Comparison of ENCODE assay signal across 6 cellular contexts in the genomic region with DNA sequence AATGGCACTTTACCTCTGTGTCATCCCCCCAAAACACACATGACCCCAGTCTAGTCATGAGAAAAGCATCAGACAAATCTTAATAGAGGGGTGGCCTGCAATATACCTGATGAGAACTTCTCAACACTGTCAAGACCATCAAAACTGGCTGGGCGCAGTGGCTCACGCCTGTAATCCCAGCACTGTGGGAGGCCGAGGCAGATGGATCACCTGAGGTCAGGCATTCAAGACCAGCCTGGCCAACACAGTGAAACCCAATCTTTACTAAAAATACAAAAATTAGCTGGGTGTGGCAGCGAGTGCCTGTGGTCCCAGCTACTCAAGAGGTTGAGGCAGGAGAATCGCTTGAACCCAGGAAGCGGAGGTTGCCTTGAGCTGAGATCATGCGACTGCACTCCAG. TPM values are rescaled to one million over a fixed set of nuclear protein-coding genes. Genes with fewer than 3 reads are reported as not detected.
DNase-seq lines count a peak whose midpoint lies in the region; ATAC-seq, FAIRE-seq and TF ChIP-seq lines count a peak whose summit lies in the region.
"Not testable (repeated sequence)": the region's sequence is repeated elsewhere in the genome, so short reads cannot be mapped to it uniquely, and the experiment has no call there.

No MANE protein-coding gene starts in this region.

- not testable (repeated sequence) for DNase-seq in activated CD8-positive, alpha-beta memory T cell treated with anti-CD3 and anti-CD28 coated beads, Interleukin-2, amount 10 ng/mL, durations not matched to agents 7 days and 5 days; GM12878 (ENCODE audit: low read depth, low spot score); psoas muscle
- peak; percentile 31 for DNase-seq in left lobe of liver (ENCODE audit: low spot score)

- H3K36me3 ChIP-seq in HEK293 (ENCODE audit: control insufficient read depth in 2 of 2, insufficient read depth in 1 of 2, low read length in 2 of 2); GM12878 (ENCODE audit: control insufficient read depth in 2 of 2, insufficient read depth in 2 of 2, low read length in 1 of 2); psoas muscle (ENCODE audit: insufficient read depth in 1 of 2, low read depth in 1 of 2): not testable (repeated sequence)

- ATAC-seq in activated CD8-positive, alpha-beta memory T cell treated with anti-CD3 and anti-CD28 coated beads, Interleukin-2, amount 10 ng/mL, durations not matched to agents 7 days and 5 days; GM12878; left lobe of liver: not testable (repeated sequence)
- peak in 3 of 4 donors; percentile 8 to 40 (median 23) for ATAC-seq in psoas muscle

- not testable (repeated sequence) for TF ChIP-seq EP300 in GM12878 (IDR thresholded peaks at IDR 0.05; ENCODE audit: borderline replicate concordance in 1 of 2, control insufficient read depth in 1 of 2, low read depth in 2 of 2, low read length in 2 of 2)

- CTCF ChIA-PET in HEK293 (lab: Yijun Ruan, JAX) (interaction anchor here (0.5 to 12.1 kb wide), 33 partner anchors 9 to 1182 kb away, joined by 3 to 290 read pairs (median 4); a partner anchor contains a TSS), GM12878 (lab: Yijun Ruan, JAX) (interaction anchor here (0.6 to 13.4 kb wide), 20 partner anchors 9 to 725 kb away, joined by 3 to 383 read pairs (median 4); a partner anchor contains a TSS)
- CTCF ChIA-PET in activated CD8-positive, alpha-beta memory T cell treated with anti-CD3 and anti-CD28 coated beads, Interleukin-2, amount 10 ng/mL, durations not matched to agents 7 days and 5 days (lab: Charles Lee), result interaction anchor here (0.7 to 13.2 kb wide), 35 partner anchors 8 to 739 kb away, joined by 3 to 199 read pairs (median 4); a partner anchor contains a TSS

- H3K27me3 Mint-ChIP-seq in activated CD8-positive, alpha-beta memory T cell treated with anti-CD3 and anti-CD28 coated beads, Interleukin-2, amount 10 ng/mL, durations not matched to agents 7 days and 5 days, result not testable (repeated sequence)

- BruUV-seq in GM12878 (replicated peaks; lab: Mats Ljungman, UMichigan), result not testable (repeated sequence)

- H2AFZ ChIP-seq in GM12878 (ENCODE audit: control insufficient read depth, low read depth, low read length), result not testable (repeated sequence)

- not testable (repeated sequence) for H3K79me2 ChIP-seq in GM12878 (ENCODE audit: control insufficient read depth, insufficient read depth, low read length)

- TF ChIP-seq POLR2A in GM12878 (IDR thresholded peaks at IDR 0.05; ENCODE audit: low read depth, low read length), result not testable (repeated sequence)

- not testable (repeated sequence) for H4K20me1 ChIP-seq in GM12878 (ENCODE audit: control insufficient read depth, insufficient read depth)

- not testable (repeated sequence) for H3K9ac ChIP-seq in GM12878 (ENCODE audit: control insufficient read depth, insufficient read depth, low read length)

- not testable (repeated sequence) for TF ChIP-seq RAD21 in GM12878 (IDR thresholded peaks at IDR 0.05; ENCODE audit: insufficient read depth, low read depth, low read length)

- SMC1A ChIA-PET in GM12878 (lab: Charles Lee; ENCODE audit: uncharacterized antibody, unreplicated experiment), result interaction anchor here (0.9 to 12.6 kb wide), 13 partner anchors 17 to 727 kb away, joined by 3 to 217 read pairs (median 4); no protein-coding TSS in a partner anchor

- not testable (repeated sequence) for TF ChIP-seq CTCF in HEK293 (tag by site-specific recombination; IDR thresholded peaks at IDR 0.05); VCaP (conservative IDR thresholded peaks at IDR 0.05); GM12878 (IDR thresholded peaks at IDR 0.05 in 2 of 3, conservative IDR thresholded peaks at IDR 0.05 in 1 of 3; ENCODE audit: control insufficient read depth in 2 of 3, extremely low read depth in 1 of 3, insufficient read depth in 1 of 3, low read depth in 3 of 3, low read length in 3 of 3); psoas muscle (IDR thresholded peaks at IDR 0.05)

- not testable (repeated sequence) for H3K9me3 Mint-ChIP-seq in activated CD8-positive, alpha-beta memory T cell treated with anti-CD3 and anti-CD28 coated beads, Interleukin-2, amount 10 ng/mL, durations not matched to agents 7 days and 5 days (ENCODE audit: low read depth)

- H3K9me3 ChIP-seq in HEK293 (ENCODE audit: control insufficient read depth, insufficient read depth, low read depth, low read length); GM12878 (replicated peaks; ENCODE audit: control insufficient read depth, insufficient read depth, low read length); psoas muscle: not testable (repeated sequence)

- POLR2A ChIA-PET in HEK293 (lab: Yijun Ruan, JAX), result interaction anchor here (0.5 to 1.2 kb wide), 2 partner anchors 96 to 254 kb away, joined by 3 to 4 read pairs; a partner anchor contains a TSS
- POLR2A ChIA-PET in GM12878 (lab: Charles Lee), result not testable (repeated sequence)

- H3K36me3 Mint-ChIP-seq in activated CD8-positive, alpha-beta memory T cell treated with anti-CD3 and anti-CD28 coated beads, Interleukin-2, amount 10 ng/mL, durations not matched to agents 7 days and 5 days, result not testable (repeated sequence)

- not testable (repeated sequence) for H3K27ac ChIP-seq in HEK293 (ENCODE audit: extremely low read depth, low read depth, low read length); GM12878 (ENCODE audit: control insufficient read depth, insufficient read depth); psoas muscle
- H3K27ac ChIP-seq in VCaP, result peak overlapping the region; percentile 55; the same call in 1 of the 2 replicates

- not testable (repeated sequence) for FAIRE-seq in GM12878 (lab: Jason Lieb, UNC)

- not testable (repeated sequence) for H3K4me3 ChIP-seq in HEK293 (ENCODE audit: low read depth, low read length); GM12878; psoas muscle

- H3K4me1 Mint-ChIP-seq in activated CD8-positive, alpha-beta memory T cell treated with anti-CD3 and anti-CD28 coated beads, Interleukin-2, amount 10 ng/mL, durations not matched to agents 7 days and 5 days, result not testable (repeated sequence)

- RAD21 ChIA-PET in GM12878 (lab: Charles Lee; ENCODE audit: unreplicated experiment), result interaction anchor here (0.9 to 12.2 kb wide), 14 partner anchors 8 to 548 kb away, joined by 3 to 169 read pairs (median 5); a partner anchor contains a TSS

- H3K27me3 ChIP-seq in GM12878 (replicated peaks in 1 of 2; ENCODE audit: control insufficient read depth in 2 of 2, insufficient read depth in 2 of 2, low read length in 1 of 2); psoas muscle (ENCODE audit: insufficient read depth in 3 of 3, low read length in 2 of 3): not testable (repeated sequence)

- not testable (repeated sequence) for H3K4me3 Mint-ChIP-seq in activated CD8-positive, alpha-beta memory T cell treated with anti-CD3 and anti-CD28 coated beads, Interleukin-2, amount 10 ng/mL, durations not matched to agents 7 days and 5 days

- H3K4me1 ChIP-seq in HEK293 (ENCODE audit: control insufficient read depth, insufficient read depth, low read length); GM12878 (ENCODE audit: control insufficient read depth, insufficient read depth, low read length); psoas muscle: not testable (repeated sequence)

- H3K27ac Mint-ChIP-seq in activated CD8-positive, alpha-beta memory T cell treated with anti-CD3 and anti-CD28 coated beads, Interleukin-2, amount 10 ng/mL, durations not matched to agents 7 days and 5 days, result peak overlapping the region; percentile 25

- 53% methylated on average over 7 of the region's 7 CpGs for WGBS in GM12878 (ENCODE audit: insufficient coverage, insufficient replicate concordance, low lambda C conversion rate, missing lambda C conversion rate)
- WGBS in psoas muscle, 3 donors, result 48 to 66% (median 61%) methylated on average over 7 of the region's 7 CpGs

- intact Hi-C loops in GM12878 (cut with micrococcal nuclease; ENCODE audit: unreplicated experiment) (loop anchor here (1.0 to 10.0 kb wide), 4 partner anchors 91 to 433 kb away; a partner anchor contains a TSS), psoas muscle (cut with DNase I) (loop anchor here (1.0 to 10.0 kb wide), 5 partner anchors 35 to 251 kb away; no protein-coding TSS in a partner anchor)

- H3K4me2 ChIP-seq in GM12878 (ENCODE audit: control insufficient read depth, insufficient read depth), result not testable (repeated sequence)

- in situ Hi-C loops in GM12878 (cut with MboI), result loop anchor here (5.0 kb wide), 1 partner anchor 126 kb away; no protein-coding TSS in a partner anchor

TF ChIP-seq in HEK293, 187 proteins besides CTCF, POLR2A, EP300 and RAD21:
- TF ChIP-seq ZNF335 (tag by site-specific recombination; conservative IDR thresholded peaks at IDR 0.05), result 0 out of 2 replicates have a peak, but pooled peaks have one; percentile 16

TF ChIP-seq in GM12878, 131 proteins besides CTCF, POLR2A, EP300 and RAD21:
- 0 out of 2 replicates have a peak, but pooled peaks have one; percentile 9 for TF ChIP-seq NFXL1 (IDR thresholded peaks at IDR 0.05; ENCODE audit: borderline replicate concordance)

RNA-seq across cellular contexts. Expression of a gene that starts 19.9 kb away (rescaled TPM):
- total RNA-seq in activated CD8-positive, alpha-beta memory T cell treated with anti-CD3 and anti-CD28 coated beads, Interleukin-2, amount 10 ng/mL, durations not matched to agents 7 days and 5 days, result 10 to 100 TPM in 1 of 2 experiments, 1 to 10 TPM in 1; 9.9 to 12.3 TPM
- total RNA-seq in GM12878 (2013; cell fraction: nucleolus; rRNA removed), result 23.6 and 27.1 TPM in 2 replicates
- 0.45 and 0.71 TPM in 2 replicates for total RNA-seq in GM12878 (2014; rRNA removed)
- 0.63 and 0.64 TPM in 2 replicates for total RNA-seq in GM12878 (2014; rRNA removed; fragmentation: Illumina TruSeq; extraction: Trizol)
- 0.69 and 0.92 TPM in 2 replicates for total RNA-seq in GM12878 (2021)
- 1.5 TPM for polyA plus RNA-seq in GM12878 (2011; ENCODE audit: low read depth)
- 8.1 and 8.3 TPM in 2 replicates for polyA plus RNA-seq in GM12878 (2011; rRNA removed)
- 4.7 and 6.4 TPM in 2 replicates for polyA plus RNA-seq in GM12878 (2011; cell fraction: cytosol; rRNA removed)
- 4.7 and 7.8 TPM in 2 replicates for polyA plus RNA-seq in GM12878 (2011; cell fraction: nucleus; rRNA removed)
- polyA plus RNA-seq in GM12878 (2012), result 2.3 and 2.6 TPM in 2 replicates
- polyA plus RNA-seq in GM12878 (2014; fragmentation: Illumina TruSeq; extraction: Trizol), result 0.55 and 0.76 TPM in 2 replicates
- under 1 TPM; 0.11 to 0.18 TPM for polyA plus RNA-seq in GM12878 (2014; fragmentation: Nextera tagmentation; extraction: Ambion mirVana)
- 0.41 and 0.47 TPM in 2 replicates for polyA plus RNA-seq in GM12878 (2014; rRNA removed)
- polyA plus RNA-seq in GM12878 (2016; fragmentation: Nextera tagmentation; extraction: Ambion mirVana), result under 1 TPM; 0.15 to 0.51 TPM
- polyA minus RNA-seq in GM12878 (2011; rRNA and poly(A)+ RNA removed), result 7.1 and 12.7 TPM in 2 replicates
- polyA minus RNA-seq in GM12878 (2011; cell fraction: cytosol; rRNA and poly(A)+ RNA removed), result 2.5 and 3.2 TPM in 2 replicates
- polyA minus RNA-seq in GM12878 (2011; cell fraction: nucleus; rRNA and poly(A)+ RNA removed), result 5.4 and 5.7 TPM in 2 replicates
- total RNA-seq in left lobe of liver, result 18.9 TPM
- 10 to 100 TPM; 19.9 to 47.8 (median 22.3) TPM for total RNA-seq in psoas muscle
- 10 to 100 TPM in 1 of 3 donors, 1 to 10 TPM in 2; 1.9 to 10.6 (median 6.9) TPM for polyA plus RNA-seq in psoas muscle
